In genomic region chr6:106510090-106510970, GRCh38 we compare ENCODE assay signal across 8 cellular contexts.
DNase-seq lines count a peak whose midpoint lies in the region; ATAC-seq and TF ChIP-seq lines count a peak whose summit lies in the region.

No MANE protein-coding gene starts in this region.

- no peak overlapping the region for H4K91ac ChIP-seq in H9 (ENCODE audit: insufficient read length, low read depth, low read length)
- H4K91ac ChIP-seq in mesenchymal stem cell (ENCODE audit: low read length) = no peak overlapping the region

- H2AK5ac ChIP-seq in H9 (ENCODE audit: insufficient read length, low read length) (no peak overlapping the region), mesenchymal stem cell (ENCODE audit: low read length, severe bottlenecking) (no peak overlapping the region)

- H4K5ac ChIP-seq in H9 (ENCODE audit: insufficient read length, low read depth, low read length) = no peak overlapping the region

- H3K4me2 ChIP-seq in H9 (ENCODE audit: insufficient read depth, insufficient read length, low read length) (peak overlapping the region; percentile 79), mesenchymal stem cell (ENCODE audit: low read length, poor library complexity, severe bottlenecking) (peak overlapping the region; percentile 98)

- peaks cover 30% of the 10 kb centered on the region for H3K23me2 ChIP-seq in H9 (ENCODE audit: insufficient read length, low read depth, low read length, poor library complexity, severe bottlenecking)

- H4K20me1 ChIP-seq in H9 (ENCODE audit: control insufficient read depth, insufficient read depth, insufficient read length) = no peaks in the 10 kb centered on the region

- DNase-seq in Daoy (ENCODE audit: low read depth) = peak; percentile 63
- DNase-seq in H9 = peak; percentile 64
- peak; percentile 72 for DNase-seq in NCI-H146 (lab: John Stamatoyannopoulos, UW)
- peak; percentile 46 for DNase-seq in activated CD4-positive, alpha-beta T cell treated with anti-CD3 and anti-CD28 coated beads for 1 hour
- DNase-seq in dermis blood vessel endothelial cell = peak; percentile 50
- DNase-seq in mesenchymal stem cell = peak; percentile 57
- DNase-seq in stimulated activated CD8-positive, alpha-beta memory T cell treated with anti-CD3 and anti-CD28 coated beads, Interleukin-7, amount 100 ng/mL, for 4 hours (ENCODE audit: low read depth in 2 of 2) = peak; percentile 66 to 72

- no peak overlapping the region for H3T11ph ChIP-seq in H9 (ENCODE audit: low read length)

- H3K4me3 Mint-ChIP-seq in H9 = peak overlapping the region; percentile 79 to 93

- peaks cover 25% of the 10 kb centered on the region; the same call in 1 of the 2 replicates for H3K27me3 ChIP-seq in H9 (ENCODE audit: insufficient read depth, low read length)
- H3K27me3 ChIP-seq in mesenchymal stem cell (ENCODE audit: control insufficient read depth in 1 of 2, insufficient read depth in 1 of 2, low read length in 2 of 2) = no peaks in the 10 kb centered on the region

- no peak overlapping the region for H2BK20ac ChIP-seq in H9 (ENCODE audit: low read depth, low read length, poor library complexity, severe bottlenecking)

- H3K56ac ChIP-seq in H9 (ENCODE audit: insufficient read length, low read depth, low read length) = no peak overlapping the region

- H3K9me3 Mint-ChIP-seq in H9 = peaks cover 0 to 4% of the 10 kb centered on the region in 2 experiments; a peak in 1 of 5 replicates

- no CpG with 5 or more reads among the region's 56 CpGs for WGBS in H9 (ENCODE audit: extremely low coverage, insufficient read length, low lambda C conversion rate)
- under 1% methylated on average over 52 of the region's 56 CpGs for WGBS in mesenchymal stem cell

- no peak overlapping the region for H3K4ac ChIP-seq in H9 (ENCODE audit: low read depth, low read length)
- no peak overlapping the region for H3K4ac ChIP-seq in mesenchymal stem cell (ENCODE audit: low read depth in 1 of 2, low read length in 2 of 2)

- ATAC-seq in HG03378 (IDR thresholded peaks at IDR 0.05; ENCODE audit: unreplicated experiment) = no peak

- peaks cover 0 to 4% of the 10 kb centered on the region in 2 experiments for H3K36me3 ChIP-seq in mesenchymal stem cell (ENCODE audit: control insufficient read depth in 1 of 2, insufficient read depth in 2 of 2, low read depth in 1 of 2, low read length in 2 of 2)

- no peak overlapping the region for H2AFZ ChIP-seq in H9 (ENCODE audit: low read length)
- H2AFZ ChIP-seq in mesenchymal stem cell (ENCODE audit: low read depth, low read length) = peak overlapping the region; percentile 24

- H2BK15ac ChIP-seq in H9 (ENCODE audit: low read depth, low read length) = no peak overlapping the region
- peak overlapping the region; percentile 85 for H2BK15ac ChIP-seq in mesenchymal stem cell (ENCODE audit: low read depth, poor library complexity, severe bottlenecking)

- peaks cover 0 to 2% (median 0%) of the 10 kb centered on the region in 3 experiments; a peak in 2 of 7 replicates for H3K36me3 Mint-ChIP-seq in H9 (ENCODE audit: insufficient read depth in 1 of 3, low read depth in 3 of 3)

- H3K23ac ChIP-seq in H9 (ENCODE audit: insufficient read length, low read depth, low read length) = no peak overlapping the region
- peak overlapping the region in 1 of 2 experiments; percentile 31 for H3K23ac ChIP-seq in mesenchymal stem cell (ENCODE audit: low read length in 2 of 2)

- H2BK12ac ChIP-seq in H9 (ENCODE audit: insufficient read length, low read depth, low read length) (no peak overlapping the region), mesenchymal stem cell (ENCODE audit: low read length in 2 of 2) (no peak overlapping the region)

- no peaks in the 10 kb centered on the region for H3K79me2 ChIP-seq in H9 (ENCODE audit: insufficient read depth, low read length)

- TF ChIP-seq CTCF in H9 (conservative IDR thresholded peaks at IDR 0.05) = peak; percentile 47

- H3K14ac ChIP-seq in H9 (ENCODE audit: insufficient read depth, low read length) (no peak overlapping the region; the same call in 1 of the 2 replicates), mesenchymal stem cell (ENCODE audit: low read length in 2 of 2) (no peak overlapping the region)

- H3K4me1 Mint-ChIP-seq in H9 = peaks cover 30 to 34% of the 10 kb centered on the region in 2 experiments

- H3K4me1 ChIP-seq in H9 (ENCODE audit: insufficient read depth, low read length) (no peaks in the 10 kb centered on the region), mesenchymal stem cell (ENCODE audit: control insufficient read depth, insufficient read depth, low read depth, low read length) (peaks cover 27% of the 10 kb centered on the region)

- H2BK120ac ChIP-seq in H9 (ENCODE audit: low read depth, low read length, poor library complexity, severe bottlenecking) (no peak overlapping the region), mesenchymal stem cell (ENCODE audit: low read depth, low read length) (no peak overlapping the region)

- H3K27ac ChIP-seq in H9 (ENCODE audit: insufficient read length, low read depth, low read length) (no peak overlapping the region), mesenchymal stem cell (ENCODE audit: low read length, poor library complexity, severe bottlenecking) (no peak overlapping the region)

- H3K79me1 ChIP-seq in H9 (ENCODE audit: insufficient read depth, low read depth, low read length, poor library complexity, severe bottlenecking) (no peaks in the 10 kb centered on the region), mesenchymal stem cell (replicated peaks; ENCODE audit: low read length, poor library complexity, severe bottlenecking) (peaks cover 5% of the 10 kb centered on the region)

- H2BK5ac ChIP-seq in H9 (ENCODE audit: insufficient read length, low read length) (no peak overlapping the region), mesenchymal stem cell (ENCODE audit: low read depth, low read length, poor library complexity, severe bottlenecking) (no peak overlapping the region)

- H3K4me3 ChIP-seq in mesenchymal stem cell (ENCODE audit: insufficient read depth in 1 of 2, low read depth in 1 of 2, low read length in 2 of 2) = peak overlapping the region; percentile 54 to 95

- peaks cover 85% of the 10 kb centered on the region for H3K27me3 Mint-ChIP-seq in H9 (ENCODE audit: low read depth)

- H4K8ac ChIP-seq in H9 (replicated peaks; ENCODE audit: insufficient read length, low read depth, low read length) (no peak overlapping the region), mesenchymal stem cell (ENCODE audit: low read length) (no peak overlapping the region)

- H3K9me3 ChIP-seq in H9 (ENCODE audit: control insufficient read depth, low read depth, low read length) (no peaks in the 10 kb centered on the region), mesenchymal stem cell (ENCODE audit: control insufficient read depth, low read length) (no peaks in the 10 kb centered on the region)

- no peak overlapping the region for H3K18ac ChIP-seq in H9 (ENCODE audit: insufficient read length, low read depth, low read length)
- H3K18ac ChIP-seq in mesenchymal stem cell (ENCODE audit: low read depth in 1 of 2, low read length in 2 of 2) = peak overlapping the region in 1 of 2 experiments; percentile 42

- H3K9ac ChIP-seq in H9 (ENCODE audit: extremely low read depth, insufficient read length, low read length) (peak overlapping the region; percentile 24), mesenchymal stem cell (ENCODE audit: low read length) (peak overlapping the region; percentile 89)

- peak overlapping the region in 1 of 3 experiments; percentile 97; a peak in 1 of 7 replicates for H3K27ac Mint-ChIP-seq in H9
